ENCODE assay signal across 37 cellular contexts in the genomic region with DNA sequence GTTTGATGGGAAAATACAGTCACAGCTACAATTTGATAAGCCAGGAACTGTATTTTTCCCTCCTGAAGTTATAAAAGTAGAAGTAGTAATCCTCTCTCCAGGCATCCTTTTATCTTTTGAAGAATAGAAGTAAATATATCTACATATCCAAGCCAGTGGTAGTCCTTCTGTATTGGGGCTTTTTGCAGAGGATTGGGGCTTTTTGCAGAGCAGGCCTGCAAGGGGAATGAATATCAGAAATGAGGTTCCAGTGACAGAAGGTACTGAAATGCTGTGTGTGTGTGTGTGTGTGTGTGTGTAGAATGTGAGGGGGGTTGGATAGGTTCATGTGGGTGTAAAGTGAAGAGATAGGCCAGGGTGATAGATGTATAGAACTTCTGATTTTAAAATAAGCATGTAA.
DNase-seq lines count a peak whose midpoint lies in the region; ATAC-seq, FAIRE-seq and TF ChIP-seq lines count a peak whose summit lies in the region.
"Had no signal": no experiment of that assay in that cellular context is flagged by ENCODE, and none has a peak within 500 bp of the region (broad histone marks: within the 10 kb centered on the region; RNA-seq: fewer than 3 reads in every experiment).

No MANE protein-coding gene starts in this region.

- H3K9me3 Mint-ChIP-seq in stimulated activated naive B cell treated with anti-CD40 and anti-IgM and Interleukin-4, amounts not matched to agents 10 μg/mL and 1 μg/mL and 100 μg/mL, for 72 hours = no peaks in the 10 kb centered on the region
- H3K9me3 Mint-ChIP-seq: CD14-positive monocyte; CD4-positive, alpha-beta T cell; CD4-positive, CD25-positive, alpha-beta regulatory T cell; CD8-positive, alpha-beta memory T cell; CD8-positive, alpha-beta T cell had no signal

- TF ChIP-seq CTCF in H1 (IDR thresholded peaks at IDR 0.05; ENCODE audit: control extremely low read depth in 1 of 3, insufficient read depth in 1 of 3, low read depth in 1 of 3, low read length in 3 of 3) = no peak

- H3K36me3 ChIP-seq in H7 (replicated peaks; ENCODE audit: control insufficient read depth, insufficient read depth, low read length) (no peaks in the 10 kb centered on the region), H1 (ENCODE audit: control insufficient read depth in 2 of 4, insufficient read depth in 4 of 4, low read length in 3 of 4) (no peaks in the 10 kb centered on the region)
- H3K36me3 ChIP-seq: BE2C; BLaER1; BLaER1 treated with 17β-estradiol and CSF1 and Interleukin-3, amounts not matched to agents 10 nM and 100 nM had no signal

- H3K9me3 ChIP-seq in H1 (ENCODE audit: insufficient read depth in 2 of 2, low read depth in 1 of 2, low read length in 1 of 2) = no peaks in the 10 kb centered on the region
- H3K9me3 ChIP-seq: A549; BE2C; BLaER1; BLaER1 treated with 17β-estradiol and CSF1 and Interleukin-3, amounts not matched to agents 10 nM and 100 nM; Caco-2 had no signal

- peak overlapping the region; percentile 39 for H3K56ac ChIP-seq in H1 (replicated peaks; ENCODE audit: insufficient read length, low read depth, low read length)

- H3K23me2 ChIP-seq in H1 (ENCODE audit: low read depth, low read length) = peaks cover 2% of the 10 kb centered on the region; the same call in 1 of the 2 replicates

- no peaks in the 10 kb centered on the region for H4K20me1 ChIP-seq in H1 (replicated peaks in 1 of 2; ENCODE audit: control insufficient read depth in 1 of 2, insufficient read depth in 2 of 2, low read length in 2 of 2)
- H4K20me1 ChIP-seq: BLaER1 had no signal

- no peaks in the 10 kb centered on the region for H3K27me3 ChIP-seq in H7 (ENCODE audit: control insufficient read depth, insufficient read depth, low read length)
- no peaks in the 10 kb centered on the region for H3K27me3 ChIP-seq in H1 (replicated peaks in 1 of 4; ENCODE audit: control insufficient read depth in 3 of 4, extremely low read depth in 1 of 4, insufficient read depth in 3 of 4, low read length in 3 of 4)
- H3K27me3 ChIP-seq: BE2C; BLaER1; BLaER1 treated with 17β-estradiol and CSF1 and Interleukin-3, amounts not matched to agents 10 nM and 100 nM had no signal

- no peak overlapping the region for H2BK15ac ChIP-seq in H1 (ENCODE audit: low read length)

- H3K4ac ChIP-seq in H1 (replicated peaks; ENCODE audit: insufficient read length, low read depth, low read length) = no peak overlapping the region

- FAIRE-seq in H1 (lab: Jason Lieb, UNC) = no peak
- FAIRE-seq: A204.1, A549, D721Med had no signal

- H3K79me1 ChIP-seq in H1 (ENCODE audit: low read depth, low read length) = no peaks in the 10 kb centered on the region

- ATAC-seq in GM18868 (IDR thresholded peaks at IDR 0.05; ENCODE audit: unreplicated experiment) = peak; percentile 76
- ATAC-seq in stimulated activated naive B cell treated with anti-CD40 and anti-IgM and Interleukin-4, amounts not matched to agents 10 μg/mL and 1 μg/mL and 100 μg/mL, for 72 hours (replicated peaks) = peak; percentile 51 to 54
- ATAC-seq: A549; CD8-positive, alpha-beta T cell had no signal

- no peak overlapping the region for H3K4me2 ChIP-seq in H1 (ENCODE audit: insufficient read depth in 1 of 2, low read depth in 2 of 2, low read length in 2 of 2)
- H3K4me2 ChIP-seq: A549; BLaER1; BLaER1 treated with 17β-estradiol and CSF1 and Interleukin-3, amounts not matched to agents 10 nM and 100 nM had no signal

- peaks cover 0 to 4% of the 10 kb centered on the region in 2 donors for H3K4me1 Mint-ChIP-seq in stimulated activated naive B cell treated with anti-CD40 and anti-IgM and Interleukin-4, amounts not matched to agents 10 μg/mL and 1 μg/mL and 100 μg/mL, for 72 hours
- H3K4me1 Mint-ChIP-seq: CD14-positive monocyte had no signal

- H2BK120ac ChIP-seq in H1 (replicated peaks; ENCODE audit: low read depth, low read length) = no peak overlapping the region

- H3K27ac ChIP-seq in H1 (ENCODE audit: low read depth, low read length) = no peak overlapping the region
- H3K27ac ChIP-seq: 22Rv1; A549; BLaER1; BLaER1 treated with 17β-estradiol and CSF1 and Interleukin-3, amounts not matched to agents 10 nM and 100 nM; C4-2B had no signal

- no peak overlapping the region for H4K5ac ChIP-seq in H1 (ENCODE audit: insufficient read length, low read depth, low read length)

- TF ChIP-seq EP300 in H1 (IDR thresholded peaks at IDR 0.05; ENCODE audit: borderline replicate concordance in 1 of 2, low read depth in 2 of 2, low read length in 2 of 2) = no peak

- H2AK5ac ChIP-seq in H1 (ENCODE audit: low read depth, low read length) = no peak overlapping the region

- no peaks in the 10 kb centered on the region for H3K79me2 ChIP-seq in H1 (ENCODE audit: control insufficient read depth in 1 of 2, insufficient read depth in 2 of 2, low read length in 2 of 2)

- H3K27me3 Mint-ChIP-seq in stimulated activated naive B cell treated with anti-CD40 and anti-IgM and Interleukin-4, amounts not matched to agents 10 μg/mL and 1 μg/mL and 100 μg/mL, for 72 hours = no peaks in the 10 kb centered on the region
- H3K27me3 Mint-ChIP-seq: B cell; CD4-positive, alpha-beta memory T cell; CD4-positive, alpha-beta T cell; CD4-positive, CD25-positive, alpha-beta regulatory T cell; CD8-positive, alpha-beta memory T cell had no signal

- H3K9ac ChIP-seq in H1 (replicated peaks in 1 of 4; ENCODE audit: extremely low read depth in 1 of 4, low read depth in 3 of 4, low read length in 3 of 4) = no peak overlapping the region
- H3K9ac ChIP-seq: BLaER1; BLaER1 treated with 17β-estradiol and CSF1 and Interleukin-3, amounts not matched to agents 10 nM and 100 nM had no signal

- no peak overlapping the region for H3K4me3 Mint-ChIP-seq in stimulated activated naive B cell treated with anti-CD40 and anti-IgM and Interleukin-4, amounts not matched to agents 10 μg/mL and 1 μg/mL and 100 μg/mL, for 72 hours
- H3K4me3 Mint-ChIP-seq: B cell; CD14-positive monocyte; CD4-positive, alpha-beta memory T cell; CD4-positive, alpha-beta T cell; CD4-positive, CD25-positive, alpha-beta regulatory T cell; CD8-positive, alpha-beta memory T cell; CD8-positive, alpha-beta T cell had no signal

- no peak for TF ChIP-seq RAD21 in H1 (IDR thresholded peaks at IDR 0.05 in 1 of 2, conservative IDR thresholded peaks at IDR 0.05 in 1 of 2; ENCODE audit: low read depth in 2 of 2, low read length in 2 of 2)

- H2AFZ ChIP-seq in H1 (ENCODE audit: low read length) = no peak overlapping the region

- no peak overlapping the region for H2BK12ac ChIP-seq in H1 (ENCODE audit: low read depth, low read length)

- no peak overlapping the region for H4K91ac ChIP-seq in H1 (replicated peaks; ENCODE audit: insufficient read length, low read length)

- H3K18ac ChIP-seq in H1 (ENCODE audit: extremely low read depth, low read length) = no peak overlapping the region

- no peak overlapping the region for H3K14ac ChIP-seq in H1 (ENCODE audit: insufficient read length)

- H2BK5ac ChIP-seq in H1 (ENCODE audit: low read depth, low read length) = no peak overlapping the region

- POLR2A ChIA-PET in H1 (lab: Charles Lee; ENCODE audit: partially characterized antibody) = no interaction called here

- peaks cover 3 to 7% of the 10 kb centered on the region in 2 donors for H3K36me3 Mint-ChIP-seq in stimulated activated naive B cell treated with anti-CD40 and anti-IgM and Interleukin-4, amounts not matched to agents 10 μg/mL and 1 μg/mL and 100 μg/mL, for 72 hours

- H3K4me3 ChIP-seq in H7 (ENCODE audit: insufficient read depth, low read depth, low read length) (no peak overlapping the region), H1 (ENCODE audit: extremely low read depth in 1 of 4, insufficient read depth in 2 of 4, low read depth in 3 of 4, low read length in 4 of 4) (no peak overlapping the region)
- H3K4me3 ChIP-seq: A549; BLaER1; BLaER1 treated with 17β-estradiol and CSF1 and Interleukin-3, amounts not matched to agents 10 nM and 100 nM had no signal

- no peak overlapping the region for H3K23ac ChIP-seq in H1 (ENCODE audit: insufficient read length)

- DNase-seq in H7 (peak; percentile 6), H1 (ENCODE audit: low read depth in 1 of 2, low spot score in 2 of 2) (no peak), glomerular visceral epithelial cell (ENCODE audit: extremely low spot score) (no peak)
- DNase-seq in stimulated activated naive B cell treated with anti-CD40 and anti-IgM and Interleukin-4, amounts not matched to agents 10 μg/mL and 1 μg/mL and 100 μg/mL, for 72 hours = no peak
- no peak for DNase-seq in stimulated activated naive CD4-positive, alpha-beta T cell (lab: John Stamatoyannopoulos, UW)
- no peak for DNase-seq in activated T-cell treated with anti-CD3 and anti-CD28 coated beads, Interleukin-2, amount 50 U/mL, for 1 hour
- no peak for DNase-seq in activated CD8-positive, alpha-beta memory T cell treated with anti-CD3 and anti-CD28 coated beads, Interleukin-2, amount 50 U/mL, for 48 hours
- DNase-seq: 8988T; ACHN; AML-193; BE2C; C1 segment of cervical spinal cord; Caco-2; Calu3; CD4-positive, alpha-beta memory T cell; CD4-positive, alpha-beta T cell; CD4-positive, CD25-positive, alpha-beta regulatory T cell; CD8-positive, alpha-beta memory T cell; CD8-positive, alpha-beta T cell; COR-L47; DMS 273 treated with DMSO at 0.1 percent for 48 hours; DMS153; DMS53; DMS79; DMS79 treated with DMSO at 0.1 percent for 48 hours; DND-41; EL had no signal

- CTCF ChIA-PET in H1 (lab: Charles Lee; ENCODE audit: partially characterized antibody) = interaction anchor here (1.0 kb wide), 1 partner anchor 146 kb away, joined by 3 read pairs; no protein-coding TSS in a partner anchor

- no peak overlapping the region for H2BK20ac ChIP-seq in H1 (ENCODE audit: low read length)

- H3K4me1 ChIP-seq in H1 (replicated peaks in 1 of 4; ENCODE audit: control insufficient read depth in 3 of 4, insufficient read depth in 4 of 4, low read length in 3 of 4) = peaks cover 0 to 2% (median 0%) of the 10 kb centered on the region in 4 experiments; a peak in 1 of 7 replicates
- H3K4me1 ChIP-seq: A549; BE2C; BLaER1; BLaER1 treated with 17β-estradiol and CSF1 and Interleukin-3, amounts not matched to agents 10 nM and 100 nM; Caco-2 had no signal

- H4K8ac ChIP-seq in H1 (ENCODE audit: extremely low read depth, insufficient read depth, low read length) = no peak overlapping the region

- no peak for TF ChIP-seq POLR2A in H1 (IDR thresholded peaks at IDR 0.05; ENCODE audit: control extremely low read depth in 1 of 2, low read depth in 2 of 2, low read length in 2 of 2)

- no peak overlapping the region for H3K27ac Mint-ChIP-seq in stimulated activated naive B cell treated with anti-CD40 and anti-IgM and Interleukin-4, amounts not matched to agents 10 μg/mL and 1 μg/mL and 100 μg/mL, for 72 hours
- H3K27ac Mint-ChIP-seq: B cell; CD4-positive, alpha-beta memory T cell; CD4-positive, alpha-beta T cell; CD4-positive, CD25-positive, alpha-beta regulatory T cell; CD8-positive, alpha-beta memory T cell; CD8-positive, alpha-beta T cell had no signal

TF ChIP-seq in H1, 55 proteins besides CTCF, POLR2A, EP300 and RAD21:
- TF ChIP-seq RFX5 (IDR thresholded peaks at IDR 0.05; ENCODE audit: borderline replicate concordance, low read depth, low read length) (no peak), POU5F1 (IDR thresholded peaks at IDR 0.05; ENCODE audit: low read depth, low read length) (no peak), RBBP5 (IDR thresholded peaks at IDR 0.05; ENCODE audit: borderline replicate concordance, low read depth, low read length) (no peak)
